Comparison of ENCODE assay signal across 19 cellular contexts in the genomic region with DNA sequence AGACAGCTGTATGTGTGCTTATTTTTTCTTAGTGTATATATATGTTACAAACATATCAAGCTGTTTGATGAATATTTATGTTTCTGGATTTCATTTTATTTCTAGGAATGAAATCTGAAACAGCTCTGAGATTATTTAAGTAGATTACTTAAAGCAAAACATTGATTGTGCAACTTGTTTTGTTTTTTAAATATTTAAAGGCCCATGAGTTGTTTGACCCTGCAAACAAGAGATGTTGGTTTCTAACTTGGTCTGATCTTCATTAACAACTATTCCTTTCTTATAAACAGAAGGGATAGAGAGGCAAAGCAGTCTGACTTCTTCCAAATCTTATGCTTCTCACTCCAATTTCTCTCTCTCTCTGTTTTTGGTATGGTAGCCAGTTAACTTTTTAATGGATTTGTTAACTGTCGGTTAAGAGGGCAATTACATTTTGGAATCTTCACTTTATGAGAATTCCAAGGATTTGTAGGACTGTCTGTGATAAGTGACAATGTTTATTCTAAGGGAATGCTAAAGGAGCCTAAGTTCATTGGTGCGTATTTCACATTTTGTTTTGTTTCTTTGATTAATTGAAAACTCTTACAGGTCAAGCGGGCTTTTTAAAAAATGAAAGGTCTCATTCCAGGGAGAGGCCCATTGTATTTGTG.
"Had no signal": no experiment of that assay in that cellular context is flagged by ENCODE, and none has a peak within 500 bp of the region (broad histone marks: within the 10 kb centered on the region; RNA-seq: fewer than 3 reads in every experiment).

No MANE protein-coding gene starts in this region.

- ATAC-seq: esophagus mucosa, left colon, left ventricle myocardium superior, natural killer cell had no signal

- H3K4me1 Mint-ChIP-seq: natural killer cell had no signal

- DNase-seq: cortex of kidney; dorsolateral prefrontal cortex; effector CD8-positive, alpha-beta T cell; left colon; left ventricle myocardium superior; natural killer cell; nucleus accumbens; ovary; sigmoid colon; stimulated activated CD4-positive, alpha-beta T cell treated with anti-CD3 and anti-CD28 coated beads, Interleukin-12 subunit alpha, Interleukin-12 subunit beta, amount 100 ng/mL, for 4 hours; stimulated activated naive CD4-positive, alpha-beta T cell; stomach; substantia nigra; transverse colon had no signal

- H3K9me3 ChIP-seq: ovary, right atrium auricular region, stomach, thoracic aorta, transverse colon had no signal

- H3K27ac Mint-ChIP-seq: natural killer cell had no signal

- H3K4me3 Mint-ChIP-seq: natural killer cell, neural crest cell had no signal

- H3K27ac ChIP-seq: dorsolateral prefrontal cortex, ovary, right atrium auricular region, sigmoid colon, skin epidermis, stomach, thoracic aorta, transverse colon had no signal

- H3K27me3 ChIP-seq: ovary, right atrium auricular region had no signal

- H3K4me1 ChIP-seq: right atrium auricular region, sigmoid colon, stomach, transverse colon had no signal

- H3K36me3 ChIP-seq: ovary, right atrium auricular region, sigmoid colon, stomach, thoracic aorta, transverse colon had no signal

- H3K9me3 Mint-ChIP-seq: natural killer cell had no signal

- H3K4me3 ChIP-seq: dorsolateral prefrontal cortex, ovary, right atrium auricular region, sigmoid colon, skin epidermis, stomach, thoracic aorta, transverse colon had no signal

- H3K36me3 Mint-ChIP-seq: natural killer cell had no signal
